Comparison of ENCODE assay signal across 8 cellular contexts in genomic region chr19:42433503-42434260, GRCh38. TPM values are rescaled to one million over a fixed set of nuclear protein-coding genes. Genes with fewer than 3 reads are reported as not detected.
DNase-seq lines count a peak whose midpoint lies in the region; ATAC-seq lines count a peak whose summit lies in the region.
"Had no signal": no experiment of that assay in that cellular context is flagged by ENCODE, and none has a peak within 500 bp of the region (broad histone marks: within the 10 kb centered on the region; RNA-seq: fewer than 3 reads in every experiment).

No MANE protein-coding gene starts in this region.

- no peaks in the 10 kb centered on the region for H3K36me3 ChIP-seq in effector memory CD4-positive, alpha-beta T cell (ENCODE audit: control insufficient read depth, insufficient read depth, low read length)

- H3K4me3 ChIP-seq in effector memory CD4-positive, alpha-beta T cell (ENCODE audit: insufficient read depth, low read depth, low read length, poor library complexity, severe bottlenecking) = no peak overlapping the region

- peak; percentile 65 for DNase-seq in NCI-H2227 treated with DMSO at 0.1 percent for 48 hours (lab: John Stamatoyannopoulos, UW)
- DNase-seq in activated CD4-positive, alpha-beta T cell treated with anti-CD3 and anti-CD28 coated beads, Interleukin-2, amount 50 U/mL, for 1 hour = peak; percentile 67
- peak; percentile 38 to 56 (median 43) for DNase-seq in effector memory CD4-positive, alpha-beta T cell
- peak; percentile 91 for DNase-seq in mesenteric fat pad (ENCODE audit: low spot score)
- DNase-seq in stimulated activated CD8-positive, alpha-beta memory T cell treated with anti-CD3 and anti-CD28 coated beads, Interleukin-4, amount 100 ng/mL, for 48 hours = peak; percentile 75

- H3K4me1 ChIP-seq in effector memory CD4-positive, alpha-beta T cell (ENCODE audit: control insufficient read depth, insufficient read depth, low read length, poor library complexity, severe bottlenecking) = no peaks in the 10 kb centered on the region

- H3K27ac ChIP-seq in effector memory CD4-positive, alpha-beta T cell (ENCODE audit: insufficient read depth, low read length, poor library complexity, severe bottlenecking) = no peak overlapping the region
- H3K27ac ChIP-seq: epithelial cell of prostate had no signal

- H3K27me3 ChIP-seq in effector memory CD4-positive, alpha-beta T cell (replicated peaks; ENCODE audit: control insufficient read depth, insufficient read depth, low read length, poor library complexity, severe bottlenecking) = no peaks in the 10 kb centered on the region

- no peaks in the 10 kb centered on the region for H3K9me3 ChIP-seq in effector memory CD4-positive, alpha-beta T cell (ENCODE audit: control insufficient read depth, low read length)

- ATAC-seq in GM18867 (IDR thresholded peaks at IDR 0.05; ENCODE audit: unreplicated experiment) = peak; percentile 52
- ATAC-seq in HG02970 (IDR thresholded peaks at IDR 0.05; ENCODE audit: low FRiP score, unreplicated experiment) = no peak

RNA-seq across cellular contexts. Expression of gene LIPE, which starts 6.5 kb away (rescaled TPM):
- total RNA-seq in mesenteric fat pad = 1,893 TPM

RNA-seq across cellular contexts. Expression of gene CXCL17, which starts 9.1 kb away (rescaled TPM):
- total RNA-seq in mesenteric fat pad = not detected

RNA-seq across cellular contexts. Expression of gene CNFN, which starts 43.6 kb away (rescaled TPM):
- 2.2 TPM for total RNA-seq in mesenteric fat pad
